Comparison of ENCODE assay signal across 10 cellular contexts in genomic region chr16:280552-280951, GRCh38. TPM values are rescaled to one million over a fixed set of nuclear protein-coding genes. Genes with fewer than 3 reads are reported as not detected.
A peak's percentile ranks its signal among the peaks of the same experiment; 100 is the strongest.
DNase-seq lines count a peak whose midpoint lies in the region; ATAC-seq and TF ChIP-seq lines count a peak whose summit lies in the region.
"Had no signal": no experiment of that assay in that cellular context is flagged by ENCODE, and none has a peak within 500 bp of the region (broad histone marks: within the 10 kb centered on the region; RNA-seq: fewer than 3 reads in every experiment).

TSS of gene ARHGDIG (plus strand) at chr16:280591. CDS start at chr16:280681, 90 bp downstream.

- H3F3A ChIP-seq in GM23338 (replicated peaks; ENCODE audit: low read depth) = peaks cover 4% of the 10 kb centered on the region; the same call in 1 of the 2 replicates

- peaks cover 32% of the 10 kb centered on the region for H3K27me3 Mint-ChIP-seq in GM23338 (ENCODE audit: insufficient read depth, low read depth, poor library complexity)

- TF ChIP-seq CTCF in GM23338 (conservative IDR thresholded peaks at IDR 0.05; ENCODE audit: low read depth in 2 of 2) (no peak), left ventricle myocardium inferior (IDR thresholded peaks at IDR 0.05; ENCODE audit: borderline replicate concordance) (no peak), GM20000 (IDR thresholded peaks at IDR 0.05; ENCODE audit: extremely low read depth, missing control alignments) (no peak)

- intact Hi-C loops in left ventricle myocardium inferior (cut with micrococcal nuclease) = no loop called here

- H3K9me3 ChIP-seq in SK-N-MC (ENCODE audit: low read depth, low read length) (no peaks in the 10 kb centered on the region), left ventricle myocardium inferior (replicated peaks) (no peaks in the 10 kb centered on the region)

- H3K36me3 ChIP-seq in GM23338 (ENCODE audit: insufficient read depth) (no peaks in the 10 kb centered on the region), SK-N-MC (ENCODE audit: insufficient read depth, low read length) (no peaks in the 10 kb centered on the region), left ventricle myocardium inferior (no peaks in the 10 kb centered on the region)

- H3K4me1 ChIP-seq in GM23338 (ENCODE audit: insufficient read depth) (no peaks in the 10 kb centered on the region), left ventricle myocardium inferior (peaks cover 29% of the 10 kb centered on the region)

- peak within 1 kb of the TSS; percentile 94 for H2AFZ ChIP-seq in GM23338

- H3K4me3 Mint-ChIP-seq in GM23338 = peak within 1 kb of the TSS; percentile 66
- H3K4me3 Mint-ChIP-seq: dendritic cell treated with granulocyte-macrophage colony-stimulating factor and Interleukin-4, amounts not matched to agents 40 ng/mL and 50 ng/mL, for 4 days had no signal

- no peak within 1 kb of the TSS for H3K27ac ChIP-seq in GM23338 (ENCODE audit: low read depth)
- no peak within 1 kb of the TSS for H3K27ac ChIP-seq in SK-N-MC
- H3K27ac ChIP-seq in left ventricle myocardium inferior (replicated peaks) = no peak within 1 kb of the TSS

- H3K4me1 Mint-ChIP-seq in GM23338 = no peaks in the 10 kb centered on the region

- no peaks in the 10 kb centered on the region for H3K9me2 ChIP-seq in GM23338 (ENCODE audit: insufficient read depth)

- no peak within 1 kb of the TSS for H3K9ac ChIP-seq in SK-N-MC (ENCODE audit: insufficient read length)

- no peaks in the 10 kb centered on the region for H3K9me3 Mint-ChIP-seq in GM23338
- H3K9me3 Mint-ChIP-seq: dendritic cell treated with granulocyte-macrophage colony-stimulating factor and Interleukin-4, amounts not matched to agents 40 ng/mL and 50 ng/mL, for 4 days had no signal

- H3K79me2 ChIP-seq in GM23338 (replicated peaks; ENCODE audit: insufficient read depth) = no peaks in the 10 kb centered on the region

- H3K27me3 ChIP-seq in GM23338 (ENCODE audit: insufficient read depth) (peaks cover 48% of the 10 kb centered on the region), left ventricle myocardium inferior (ENCODE audit: low read depth) (peaks cover 20% of the 10 kb centered on the region)

- H3K4me2 ChIP-seq in GM23338 = peak within 1 kb of the TSS; percentile 82

- DNase-seq in GM23338 (ENCODE audit: low spot score) (peak; percentile 54), SK-N-MC (ENCODE audit: low read depth, low spot score) (no peak), left ventricle myocardium inferior (no peak), pulmonary artery endothelial cell (ENCODE audit: low read depth, low spot score) (no peak), LoVo (ENCODE audit: low spot score) (no peak), GM20000 (ENCODE audit: low spot score) (no peak)

- H4K20me1 ChIP-seq in GM23338 (replicated peaks; ENCODE audit: insufficient read depth) = 0 out of 2 replicates have a peak, but pooled peaks cover 2% of the 10 kb centered on the region

- H3K36me3 Mint-ChIP-seq in GM23338 (ENCODE audit: low read depth) = no peaks in the 10 kb centered on the region

- H3K27ac Mint-ChIP-seq in GM23338 = no peak within 1 kb of the TSS
- H3K27ac Mint-ChIP-seq: dendritic cell treated with granulocyte-macrophage colony-stimulating factor and Interleukin-4, amounts not matched to agents 40 ng/mL and 50 ng/mL, for 4 days had no signal

- ATAC-seq in GM23338 = peak; percentile 30
- ATAC-seq in GM21528 (IDR thresholded peaks at IDR 0.05; ENCODE audit: low FRiP score, unreplicated experiment) = no peak

- H3K4me3 ChIP-seq in GM23338 = peak within 1 kb of the TSS; percentile 69
- H3K4me3 ChIP-seq in SK-N-MC = peak within 1 kb of the TSS; percentile 57
- H3K4me3 ChIP-seq in left ventricle myocardium inferior = peak within 1 kb of the TSS; percentile 64

TF ChIP-seq in GM23338, 12 proteins besides CTCF, POLR2A, EP300 and RAD21 (continues in another document):
- TF ChIP-seq ZNF331 (CRISPR knock-in tag; IDR thresholded peaks at IDR 0.05; ENCODE audit: low read depth) (no peak), JUNB (IDR thresholded peaks at IDR 0.05; ENCODE audit: unreplicated experiment) (no peak), ZNF114 (CRISPR knock-in tag; IDR thresholded peaks at IDR 0.05) (no peak), EZH2phosphoT487 (IDR thresholded peaks at IDR 0.05; ENCODE audit: unreplicated experiment) (no peak), STAT1 (IDR thresholded peaks at IDR 0.05; ENCODE audit: unreplicated experiment) (no peak), REST (IDR thresholded peaks at IDR 0.05; ENCODE audit: unreplicated experiment) (no peak), CREB1 (CRISPR knock-in tag; IDR thresholded peaks at IDR 0.05; ENCODE audit: low read depth) (no peak)

RNA-seq across cellular contexts. Expression of gene ARHGDIG, which starts in this region (rescaled TPM):
- 1.0 and 1.2 TPM in 2 replicates for total RNA-seq in GM23338 (2014; rRNA removed; shearing (Covaris generic))
- polyA plus RNA-seq in GM23338 (2016; fragmentation: Nextera tagmentation; extraction: Ambion mirVana) = 0.24 and 0.78 TPM in 2 replicates
- total RNA-seq in left ventricle myocardium inferior (7.0 TPM), pulmonary artery endothelial cell (1.5 and 12.3 TPM in 2 replicates)
- total RNA-seq: activated CD8-positive, alpha-beta memory T cell treated with anti-CD3 and anti-CD28 coated beads for 36 hours; HT1080 had no signal
